11 cellular contexts compared by ENCODE assay signal in the genomic region with DNA sequence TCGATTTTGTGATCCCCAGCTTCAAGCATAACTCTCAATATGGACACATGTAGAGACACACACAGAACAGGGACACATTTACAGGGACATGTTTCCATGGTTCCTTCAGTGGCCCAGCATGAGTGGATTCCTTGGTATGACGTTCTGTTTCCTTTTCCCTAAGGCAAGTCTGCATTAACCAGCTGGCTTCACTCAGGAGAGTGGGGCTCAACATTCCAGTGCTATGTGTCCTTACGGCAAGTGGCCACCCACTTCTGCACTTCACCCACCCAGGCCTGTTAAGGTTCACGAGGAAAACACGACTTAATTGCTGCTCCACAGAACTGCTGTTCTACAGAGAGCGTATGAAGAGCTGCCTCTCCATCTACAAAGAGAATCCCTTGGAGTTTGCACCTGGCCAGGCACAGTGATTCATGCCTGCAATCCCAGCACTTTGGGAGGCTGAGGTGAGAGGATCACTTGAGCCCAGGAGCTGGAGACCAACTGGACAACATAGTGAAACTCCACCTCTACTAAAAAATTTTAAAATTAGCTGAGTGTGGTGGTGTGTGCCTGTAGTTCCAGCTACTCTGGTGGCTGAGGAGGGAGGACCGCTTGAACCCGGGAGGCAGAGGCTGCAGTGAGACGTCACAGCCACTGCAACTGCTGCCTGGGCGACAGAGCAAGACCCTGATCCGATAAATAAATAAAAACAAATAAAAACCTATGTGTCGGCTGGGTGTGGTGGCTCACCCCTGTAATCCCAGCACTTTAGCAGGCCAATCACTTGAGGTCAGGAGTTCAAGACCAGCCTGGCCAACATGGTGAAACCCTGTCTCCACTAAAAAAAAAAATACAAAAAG. TPM values are rescaled to one million over a fixed set of nuclear protein-coding genes. Genes with fewer than 3 reads are reported as not detected.
A peak's percentile ranks its signal among the peaks of the same experiment; 100 is the strongest.
DNase-seq lines count a peak whose midpoint lies in the region; ATAC-seq, FAIRE-seq and TF ChIP-seq lines count a peak whose summit lies in the region.
"Had no signal": no experiment of that assay in that cellular context is flagged by ENCODE, and none has a peak within 500 bp of the region (broad histone marks: within the 10 kb centered on the region; RNA-seq: fewer than 3 reads in every experiment).

No MANE protein-coding gene starts in this region.

- no peak for TF ChIP-seq CTCF in H9 (conservative IDR thresholded peaks at IDR 0.05)
- no peak for TF ChIP-seq CTCF in GM12878 (IDR thresholded peaks at IDR 0.05 in 2 of 3, conservative IDR thresholded peaks at IDR 0.05 in 1 of 3; ENCODE audit: control insufficient read depth in 2 of 3, extremely low read depth in 1 of 3, insufficient read depth in 1 of 3, low read depth in 3 of 3, low read length in 3 of 3)
- no peak for TF ChIP-seq CTCF in psoas muscle (IDR thresholded peaks at IDR 0.05)

- in situ Hi-C loops in GM12878 (cut with MboI), result no loop called here

- no peak overlapping the region for H3K4me3 ChIP-seq in GM12878
- no peak overlapping the region for H3K4me3 ChIP-seq in psoas muscle
- H3K4me3 ChIP-seq: mucosa of descending colon had no signal

- H3K79me2 ChIP-seq in H9 (ENCODE audit: insufficient read depth, low read length), result peaks cover 84% of the 10 kb centered on the region
- H3K79me2 ChIP-seq in GM12878 (ENCODE audit: control insufficient read depth, insufficient read depth, low read length), result peaks cover 90% of the 10 kb centered on the region

- H3K27ac Mint-ChIP-seq in H9 (peak overlapping the region; percentile 12 to 87 (median 65); a peak in 5 of 7 replicates), memory B cell (peak overlapping the region; percentile 65)

- H2BK20ac ChIP-seq in H9 (ENCODE audit: low read depth, low read length, poor library complexity, severe bottlenecking), result no peak overlapping the region

- H3K9ac ChIP-seq in H9 (ENCODE audit: extremely low read depth, insufficient read length, low read length), result no peak overlapping the region
- H3K9ac ChIP-seq in GM12878 (ENCODE audit: control insufficient read depth, insufficient read depth, low read length), result no peak overlapping the region

- H3K56ac ChIP-seq in H9 (ENCODE audit: insufficient read length, low read depth, low read length), result no peak overlapping the region

- H3K27me3 ChIP-seq in H9 (ENCODE audit: insufficient read depth, low read length) (no peaks in the 10 kb centered on the region), GM12878 (replicated peaks in 1 of 2; ENCODE audit: control insufficient read depth in 2 of 2, insufficient read depth in 2 of 2, low read length in 1 of 2) (no peaks in the 10 kb centered on the region), psoas muscle (ENCODE audit: insufficient read depth in 3 of 3, low read length in 2 of 3) (no peaks in the 10 kb centered on the region)

- H3K27ac ChIP-seq in H9 (ENCODE audit: insufficient read length, low read depth, low read length) (peak overlapping the region; percentile 37), GM12878 (ENCODE audit: control insufficient read depth, insufficient read depth) (no peak overlapping the region), psoas muscle (no peak overlapping the region)

- no peak overlapping the region for H3K23ac ChIP-seq in H9 (ENCODE audit: insufficient read length, low read depth, low read length)

- no peak overlapping the region for H4K5ac ChIP-seq in H9 (ENCODE audit: insufficient read length, low read depth, low read length)

- RAD21 ChIA-PET in GM12878 (lab: Charles Lee; ENCODE audit: unreplicated experiment), result no interaction called here

- no TSS peak for BruUV-seq in GM12878 (replicated peaks; lab: Mats Ljungman, UMichigan)

- H2BK5ac ChIP-seq in H9 (ENCODE audit: insufficient read length, low read length), result no peak overlapping the region

- H2BK12ac ChIP-seq in H9 (ENCODE audit: insufficient read length, low read depth, low read length), result no peak overlapping the region

- H2AK5ac ChIP-seq in H9 (ENCODE audit: insufficient read length, low read length), result no peak overlapping the region

- CTCF ChIA-PET in GM12878 (lab: Yijun Ruan, JAX), result interaction anchor here (1.8 kb wide), 1 partner anchor 12 kb away, joined by 4 read pairs; no protein-coding TSS in a partner anchor

- no peak for TF ChIP-seq RAD21 in GM12878 (IDR thresholded peaks at IDR 0.05; ENCODE audit: insufficient read depth, low read depth, low read length)

- TF ChIP-seq EP300 in GM12878 (IDR thresholded peaks at IDR 0.05; ENCODE audit: borderline replicate concordance in 1 of 2, control insufficient read depth in 1 of 2, low read depth in 2 of 2, low read length in 2 of 2), result no peak

- H2AFZ ChIP-seq in H9 (ENCODE audit: low read length) (no peak overlapping the region), GM12878 (ENCODE audit: control insufficient read depth, low read depth, low read length) (no peak overlapping the region)

- no peaks in the 10 kb centered on the region for H3K23me2 ChIP-seq in H9 (ENCODE audit: insufficient read length, low read depth, low read length, poor library complexity, severe bottlenecking)

- H2BK15ac ChIP-seq in H9 (ENCODE audit: low read depth, low read length), result no peak overlapping the region

- ATAC-seq in GM12878 (no peak), memory B cell (ENCODE audit: low read depth) (no peak), psoas muscle (no peak), HG02759 (IDR thresholded peaks at IDR 0.05; ENCODE audit: unreplicated experiment) (no peak), HG03097 (IDR thresholded peaks at IDR 0.05; ENCODE audit: low FRiP score, unreplicated experiment) (no peak)
- ATAC-seq: mucosa of descending colon had no signal

- H4K8ac ChIP-seq in H9 (replicated peaks; ENCODE audit: insufficient read length, low read depth, low read length), result no peak overlapping the region

- H3K14ac ChIP-seq in H9 (ENCODE audit: insufficient read depth, low read length), result no peak overlapping the region

- peaks cover 57 to 60% of the 10 kb centered on the region in 2 experiments for H3K4me1 Mint-ChIP-seq in H9
- H3K4me1 Mint-ChIP-seq in memory B cell, result peaks cover 68% of the 10 kb centered on the region

- no peak overlapping the region for H3K4me2 ChIP-seq in H9 (ENCODE audit: insufficient read depth, insufficient read length, low read length)
- H3K4me2 ChIP-seq in GM12878 (ENCODE audit: control insufficient read depth, insufficient read depth), result 0 out of 2 replicates have a peak overlapping the region, but pooled peaks have one; percentile 22

- WGBS in H9 (ENCODE audit: extremely low coverage, insufficient read length, low lambda C conversion rate), result no CpG with 5 or more reads among the region's 12 CpGs
- WGBS in GM12878 (ENCODE audit: insufficient coverage, insufficient replicate concordance, low lambda C conversion rate, missing lambda C conversion rate), result 89% methylated on average over 12 of the region's 12 CpGs
- WGBS in psoas muscle, 3 donors, result 83 to 85% (median 84%) methylated on average over 12 of the region's 12 CpGs

- H3K36me3 ChIP-seq in GM12878 (ENCODE audit: control insufficient read depth in 2 of 2, insufficient read depth in 2 of 2, low read length in 1 of 2), result peaks cover 3 to 6% of the 10 kb centered on the region in 2 experiments; a peak in 3 of 4 replicates
- no peaks in the 10 kb centered on the region for H3K36me3 ChIP-seq in psoas muscle (ENCODE audit: insufficient read depth in 1 of 2, low read depth in 1 of 2)

- peaks cover 6 to 19% (median 12%) of the 10 kb centered on the region in 3 experiments; a peak in 6 of 7 replicates for H3K36me3 Mint-ChIP-seq in H9 (ENCODE audit: insufficient read depth in 1 of 3, low read depth in 3 of 3)
- peaks cover 5% of the 10 kb centered on the region for H3K36me3 Mint-ChIP-seq in memory B cell

- DNase-seq in AG08395 (ENCODE audit: low spot score) (peak; percentile 73), H9 (no peak), GM12878 (ENCODE audit: low read depth, low spot score) (no peak), memory B cell (ENCODE audit: low spot score in 2 of 2) (no peak), psoas muscle (no peak), NCI-H345 treated with DMSO at 0.1 percent for 48 hours (lab: John Stamatoyannopoulos, UW; ENCODE audit: unreplicated experiment) (no peak)
- DNase-seq: effector CD8-positive, alpha-beta T cell; mucosa of descending colon; NCI-H510A had no signal

- no peaks in the 10 kb centered on the region for H4K20me1 ChIP-seq in H9 (ENCODE audit: control insufficient read depth, insufficient read depth, insufficient read length)
- H4K20me1 ChIP-seq in GM12878 (ENCODE audit: control insufficient read depth, insufficient read depth), result peaks cover 29% of the 10 kb centered on the region

- H3K9me3 Mint-ChIP-seq in H9 (peaks cover 0 to 2% of the 10 kb centered on the region in 2 experiments; a peak in 1 of 5 replicates), memory B cell (no peaks in the 10 kb centered on the region)

- H3K9me3 ChIP-seq in H9 (ENCODE audit: control insufficient read depth, low read depth, low read length), result no peaks in the 10 kb centered on the region
- no peaks in the 10 kb centered on the region; the same call in 2 of the 3 replicates for H3K9me3 ChIP-seq in GM12878 (replicated peaks; ENCODE audit: control insufficient read depth, insufficient read depth, low read length)
- no peaks in the 10 kb centered on the region for H3K9me3 ChIP-seq in psoas muscle
- H3K9me3 ChIP-seq: mucosa of descending colon had no signal

- intact Hi-C loops in GM12878 (cut with micrococcal nuclease; ENCODE audit: unreplicated experiment) (no loop called here), psoas muscle (cut with DNase I) (no loop called here)

- H2BK120ac ChIP-seq in H9 (ENCODE audit: low read depth, low read length, poor library complexity, severe bottlenecking), result no peak overlapping the region

- peaks cover 10% of the 10 kb centered on the region for H3K79me1 ChIP-seq in H9 (ENCODE audit: insufficient read depth, low read depth, low read length, poor library complexity, severe bottlenecking)

- POLR2A ChIA-PET in GM12878 (lab: Charles Lee), result no interaction called here

- SMC1A ChIA-PET in GM12878 (lab: Charles Lee; ENCODE audit: uncharacterized antibody, unreplicated experiment), result interaction anchor here (1.8 kb wide), 1 partner anchor 8 kb away, joined by 4 read pairs; no protein-coding TSS in a partner anchor

- H3K27me3 Mint-ChIP-seq in H9 (ENCODE audit: low read depth) (no peaks in the 10 kb centered on the region), memory B cell (no peaks in the 10 kb centered on the region)

- TF ChIP-seq POLR2A in GM12878 (IDR thresholded peaks at IDR 0.05; ENCODE audit: low read depth, low read length), result no peak

- H3K18ac ChIP-seq in H9 (ENCODE audit: insufficient read length, low read depth, low read length), result no peak overlapping the region

- H3K4me3 Mint-ChIP-seq in H9 (no peak overlapping the region), memory B cell (no peak overlapping the region)

- H4K91ac ChIP-seq in H9 (ENCODE audit: insufficient read length, low read depth, low read length), result no peak overlapping the region

- no peak overlapping the region for H3T11ph ChIP-seq in H9 (ENCODE audit: low read length)

- FAIRE-seq in GM12878 (lab: Jason Lieb, UNC), result no peak

- no peak overlapping the region for H3K4ac ChIP-seq in H9 (ENCODE audit: low read depth, low read length)

- H3K4me1 ChIP-seq in H9 (ENCODE audit: insufficient read depth, low read length) (peaks cover 15% of the 10 kb centered on the region), GM12878 (ENCODE audit: control insufficient read depth, insufficient read depth, low read length) (peaks cover 17% of the 10 kb centered on the region; the same call in 1 of the 2 replicates), psoas muscle (peaks cover 91% of the 10 kb centered on the region)

RNA-seq across cellular contexts. Expression of gene BRD4, which starts 32.5 kb away (rescaled TPM):
- 144 TPM in 2 replicates for total RNA-seq in H9 (2021)
- total RNA-seq in GM12878 (2013; cell fraction: nucleolus; rRNA removed), result 132 and 152 TPM in 2 replicates
- total RNA-seq in GM12878 (2014; rRNA removed), result 9.3 and 11.4 TPM in 2 replicates
- 8.2 and 9.3 TPM in 2 replicates for total RNA-seq in GM12878 (2014; rRNA removed; fragmentation: Illumina TruSeq; extraction: Trizol)
- 84.4 and 88.8 TPM in 2 replicates for total RNA-seq in GM12878 (2021)
- 13.0 TPM for polyA plus RNA-seq in GM12878 (2011; ENCODE audit: low read depth)
- 3.9 and 6.0 TPM in 2 replicates for polyA plus RNA-seq in GM12878 (2011; rRNA removed)
- polyA plus RNA-seq in GM12878 (2011; cell fraction: cytosol; rRNA removed), result 4.3 and 5.9 TPM in 2 replicates
- 47.2 and 65.0 TPM in 2 replicates for polyA plus RNA-seq in GM12878 (2011; cell fraction: nucleus; rRNA removed)
- 33.0 and 53.4 TPM in 2 replicates for polyA plus RNA-seq in GM12878 (2012)
- 12.1 and 22.9 TPM in 2 replicates for polyA plus RNA-seq in GM12878 (2014; fragmentation: Illumina TruSeq; extraction: Trizol)
- polyA plus RNA-seq in GM12878 (2014; fragmentation: Nextera tagmentation; extraction: Ambion mirVana), result 1 to 10 TPM; 5.3 to 8.6 TPM
- polyA plus RNA-seq in GM12878 (2014; rRNA removed), result 18.3 and 26.8 TPM in 2 replicates
- 10 to 100 TPM; 12.2 to 13.1 TPM for polyA plus RNA-seq in GM12878 (2016; fragmentation: Nextera tagmentation; extraction: Ambion mirVana)
- polyA minus RNA-seq in GM12878 (2011; rRNA and poly(A)+ RNA removed), result 18.0 and 22.3 TPM in 2 replicates
- 15.6 and 16.7 TPM in 2 replicates for polyA minus RNA-seq in GM12878 (2011; cell fraction: cytosol; rRNA and poly(A)+ RNA removed)
- 40.9 and 74.5 TPM in 2 replicates for polyA minus RNA-seq in GM12878 (2011; cell fraction: nucleus; rRNA and poly(A)+ RNA removed)
- total RNA-seq in psoas muscle, result 100 to 1,000 TPM in 2 of 4 donors, 10 to 100 TPM in 2; 65.3 to 120 (median 101) TPM
- 100 to 1,000 TPM in 1 of 3 donors, 10 to 100 TPM in 2; 42.6 to 107 (median 45.6) TPM for polyA plus RNA-seq in psoas muscle
